Comparison of ENCODE assay signal across 18 cellular contexts in genomic region chr14:99157246-99157645, GRCh38.
A peak's percentile ranks its signal among the peaks of the same experiment; 100 is the strongest.
DNase-seq lines count a peak whose midpoint lies in the region; ATAC-seq and TF ChIP-seq lines count a peak whose summit lies in the region.
"Had no signal": no experiment of that assay in that cellular context is flagged by ENCODE, and none has a peak within 500 bp of the region (broad histone marks: within the 10 kb centered on the region; RNA-seq: fewer than 3 reads in every experiment).

No MANE protein-coding gene starts in this region.

- H3K4me2 ChIP-seq in osteoblast (ENCODE audit: insufficient read depth, low read length): no peak overlapping the region
- H3K4me2 ChIP-seq: A549, BLaER1 had no signal

- peak; percentile 4 for DNase-seq in activated CD4-positive, alpha-beta T cell treated with anti-CD3 and anti-CD28 coated beads, Interleukin-2, amount 10 ng/mL, durations not matched to agents 7 days and 5 days
- DNase-seq in activated CD4-positive, alpha-beta T cell treated with anti-CD3 and anti-CD28 coated beads for 1 hour: no peak
- DNase-seq in H7 (peak; percentile 12), islet precursor cell (peak; percentile 41), osteoblast (ENCODE audit: insufficient read length, low spot score, missing footprints) (peak; percentile 26)
- DNase-seq in CD4-positive, alpha-beta memory T cell: no peak
- DNase-seq in naive thymus-derived CD8-positive, alpha-beta T cell: no peak
- DNase-seq: Calu3, DMS79 treated with DMSO at 0.1 percent for 48 hours, GF-D8, IMR-90 had no signal

- H3K27ac Mint-ChIP-seq in activated CD4-positive, alpha-beta T cell treated with anti-CD3 and anti-CD28 coated beads, Interleukin-2, amount 10 ng/mL, durations not matched to agents 7 days and 5 days: no peak overlapping the region
- H3K27ac Mint-ChIP-seq in CD4-positive, alpha-beta memory T cell: no peak overlapping the region
- H3K27ac Mint-ChIP-seq in naive thymus-derived CD8-positive, alpha-beta T cell: no peak overlapping the region
- H3K27ac Mint-ChIP-seq: CD14-positive monocyte; CD8-positive, alpha-beta T cell had no signal

- intact Hi-C loops in CD4-positive, alpha-beta memory T cell (cut with micrococcal nuclease): no loop called here

- H3K36me3 ChIP-seq in H7 (replicated peaks; ENCODE audit: control insufficient read depth, insufficient read depth, low read length) (no peaks in the 10 kb centered on the region), osteoblast (ENCODE audit: insufficient read depth, low read length) (no peaks in the 10 kb centered on the region)
- no peaks in the 10 kb centered on the region for H3K36me3 ChIP-seq in CD4-positive, alpha-beta memory T cell (ENCODE audit: insufficient read depth, low read length)
- H3K36me3 ChIP-seq: BLaER1, HAP-1 had no signal

- no peaks in the 10 kb centered on the region for H3K9me3 ChIP-seq in osteoblast (ENCODE audit: low read depth, low read length)
- no peaks in the 10 kb centered on the region for H3K9me3 ChIP-seq in CD4-positive, alpha-beta memory T cell (ENCODE audit: control insufficient read depth in 1 of 2, low read length in 2 of 2)
- H3K9me3 ChIP-seq: A549, BLaER1, HAP-1 had no signal

- no peak overlapping the region for H2AFZ ChIP-seq in osteoblast (ENCODE audit: low read length)

- CTCF ChIA-PET in activated CD4-positive, alpha-beta T cell treated with anti-CD3 and anti-CD28 coated beads, Interleukin-2, amount 10 ng/mL, durations not matched to agents 7 days and 5 days (lab: Charles Lee): no interaction called here
- CTCF ChIA-PET in CD4-positive, alpha-beta memory T cell (lab: Charles Lee; ENCODE audit: partially characterized antibody): no interaction called here

- peaks cover 4% of the 10 kb centered on the region for H3K4me1 Mint-ChIP-seq in activated CD4-positive, alpha-beta T cell treated with anti-CD3 and anti-CD28 coated beads, Interleukin-2, amount 10 ng/mL, durations not matched to agents 7 days and 5 days
- H3K4me1 Mint-ChIP-seq in CD4-positive, alpha-beta memory T cell: peaks cover 0 to 10% (median 6%) of the 10 kb centered on the region in 4 donors
- H3K4me1 Mint-ChIP-seq in naive thymus-derived CD8-positive, alpha-beta T cell: peaks cover 15 to 40% (median 24%) of the 10 kb centered on the region in 4 donors

- no peaks in the 10 kb centered on the region for H3K36me3 Mint-ChIP-seq in activated CD4-positive, alpha-beta T cell treated with anti-CD3 and anti-CD28 coated beads, Interleukin-2, amount 10 ng/mL, durations not matched to agents 7 days and 5 days (ENCODE audit: low read depth)
- peaks cover 2 to 5% of the 10 kb centered on the region in 2 donors for H3K36me3 Mint-ChIP-seq in CD4-positive, alpha-beta memory T cell
- H3K36me3 Mint-ChIP-seq in naive thymus-derived CD8-positive, alpha-beta T cell: peaks cover 0 to 5% (median 0%) of the 10 kb centered on the region in 3 donors
- H3K36me3 Mint-ChIP-seq: CD14-positive monocyte; CD8-positive, alpha-beta T cell had no signal

- ATAC-seq in HG03039 (IDR thresholded peaks at IDR 0.05; ENCODE audit: unreplicated experiment): no peak
- ATAC-seq in naive thymus-derived CD8-positive, alpha-beta T cell: no peak
- ATAC-seq: A549; CD8-positive, alpha-beta T cell had no signal

- H3K4me3 ChIP-seq in H7 (ENCODE audit: insufficient read depth, low read depth, low read length) (no peak overlapping the region), osteoblast (ENCODE audit: insufficient read depth, low read length) (no peak overlapping the region)
- no peak overlapping the region for H3K4me3 ChIP-seq in CD4-positive, alpha-beta memory T cell (ENCODE audit: low read length in 2 of 2)
- H3K4me3 ChIP-seq: A549, BLaER1, HAP-1 had no signal

- H3K4me1 ChIP-seq in osteoblast (ENCODE audit: insufficient read depth, low read length): no peaks in the 10 kb centered on the region
- no peaks in the 10 kb centered on the region for H3K4me1 ChIP-seq in CD4-positive, alpha-beta memory T cell (ENCODE audit: insufficient read depth, low read length)
- H3K4me1 ChIP-seq: A549, BLaER1, HAP-1 had no signal

- H4K20me1 ChIP-seq in osteoblast (ENCODE audit: insufficient read depth, low read length): no peaks in the 10 kb centered on the region
- H4K20me1 ChIP-seq: BLaER1 had no signal

- TF ChIP-seq CTCF in osteoblast (IDR thresholded peaks at IDR 0.05; ENCODE audit: extremely low read depth, low read depth, low read length): no peak

- POLR2A ChIA-PET in activated CD4-positive, alpha-beta T cell treated with anti-CD3 and anti-CD28 coated beads, Interleukin-2, amount 10 ng/mL, durations not matched to agents 7 days and 5 days (lab: Charles Lee): no interaction called here
- POLR2A ChIA-PET in CD4-positive, alpha-beta memory T cell (lab: Charles Lee; ENCODE audit: partially characterized antibody): no interaction called here
- POLR2A ChIA-PET in naive thymus-derived CD8-positive, alpha-beta T cell (lab: Charles Lee): no interaction called here

- no peaks in the 10 kb centered on the region for H3K79me2 ChIP-seq in osteoblast (ENCODE audit: insufficient read depth, low read length)

- H3K4me3 Mint-ChIP-seq in activated CD4-positive, alpha-beta T cell treated with anti-CD3 and anti-CD28 coated beads, Interleukin-2, amount 10 ng/mL, durations not matched to agents 7 days and 5 days: no peak overlapping the region
- no peak overlapping the region for H3K4me3 Mint-ChIP-seq in CD4-positive, alpha-beta memory T cell
- no peak overlapping the region for H3K4me3 Mint-ChIP-seq in naive thymus-derived CD8-positive, alpha-beta T cell
- H3K4me3 Mint-ChIP-seq: CD14-positive monocyte; CD8-positive, alpha-beta T cell had no signal

- H3K27ac ChIP-seq in osteoblast (ENCODE audit: low read depth, low read length): no peak overlapping the region
- H3K27ac ChIP-seq in CD4-positive, alpha-beta memory T cell (ENCODE audit: low read depth, low read length): no peak overlapping the region
- H3K27ac ChIP-seq: 22Rv1, A549, BLaER1 had no signal

- H3K27me3 ChIP-seq in H7 (ENCODE audit: control insufficient read depth, insufficient read depth, low read length) (no peaks in the 10 kb centered on the region), osteoblast (ENCODE audit: insufficient read depth, low read length) (no peaks in the 10 kb centered on the region)
- H3K27me3 ChIP-seq in CD4-positive, alpha-beta memory T cell (ENCODE audit: insufficient read depth, low read length): no peaks in the 10 kb centered on the region
- H3K27me3 ChIP-seq: BLaER1 had no signal

- H3K27me3 Mint-ChIP-seq in activated CD4-positive, alpha-beta T cell treated with anti-CD3 and anti-CD28 coated beads, Interleukin-2, amount 10 ng/mL, durations not matched to agents 7 days and 5 days: no peaks in the 10 kb centered on the region
- no peaks in the 10 kb centered on the region for H3K27me3 Mint-ChIP-seq in CD4-positive, alpha-beta memory T cell
- H3K27me3 Mint-ChIP-seq in naive thymus-derived CD8-positive, alpha-beta T cell: no peaks in the 10 kb centered on the region

- H3K9me3 Mint-ChIP-seq in activated CD4-positive, alpha-beta T cell treated with anti-CD3 and anti-CD28 coated beads, Interleukin-2, amount 10 ng/mL, durations not matched to agents 7 days and 5 days: no peaks in the 10 kb centered on the region
- peaks cover 0 to 13% (median 7%) of the 10 kb centered on the region in 8 donors for H3K9me3 Mint-ChIP-seq in CD4-positive, alpha-beta memory T cell
- H3K9me3 Mint-ChIP-seq in naive thymus-derived CD8-positive, alpha-beta T cell: peaks cover 0 to 5% (median 0%) of the 10 kb centered on the region in 9 donors

Comparison
In these comparisons a context has a peak if more than half of its experiments do, and no peak if none do; other contexts are left out.
1. DNase-seq: peak in activated CD4-positive, alpha-beta T cell treated with anti-CD3 and anti-CD28 coated beads, Interleukin-2, amount 10 ng/mL, durations not matched to agents 7 days and 5 days (single experiment), H7 (single experiment), islet precursor cell (single experiment) and osteoblast (single experiment); none in activated CD4-positive, alpha-beta T cell treated with anti-CD3 and anti-CD28 coated beads for 1 hour (single experiment), CD4-positive, alpha-beta memory T cell (0 of 5) and naive thymus-derived CD8-positive, alpha-beta T cell (0 of 10).